ENCODE assay signal across 20 cellular contexts in genomic region chr7:100686822-100687211, GRCh38.
"Had no signal": no experiment of that assay in that cellular context is flagged by ENCODE, and none has a peak within 500 bp of the region (broad histone marks: within the 10 kb centered on the region; RNA-seq: fewer than 3 reads in every experiment).

No MANE protein-coding gene starts in this region.

- H3K27me3 Mint-ChIP-seq: activated CD4-positive, alpha-beta memory T cell treated with anti-CD3 and anti-CD28 coated beads for 36 hours; activated naive CD4-positive, alpha-beta T cell treated with anti-CD3 and anti-CD28 coated beads, Interleukin-2, amount 10 ng/mL, durations not matched to agents 7 days and 5 days; type B pancreatic cell had no signal

- DNase-seq: activated CD4-positive, alpha-beta memory T cell treated with anti-CD3 and anti-CD28 coated beads for 36 hours; activated CD4-positive, alpha-beta T cell treated with anti-CD3 and anti-CD28 coated beads for 48 hours; activated effector memory CD4-positive, alpha-beta T cell treated with anti-CD3 and anti-CD28 coated beads, Interleukin-2, amount 50 U/mL, for 16 hours; activated naive CD4-positive, alpha-beta T cell treated with anti-CD3 and anti-CD28 coated beads, Interleukin-2, amount 10 ng/mL, durations not matched to agents 7 days and 5 days; anterior cingulate cortex; dermis blood vessel endothelial cell; effector CD8-positive, alpha-beta T cell; erythroblast; foreskin fibroblast; heart right ventricle; mesendoderm; mucosa of descending colon; nephron progenitor cell; nucleus accumbens; stimulated activated CD4-positive, alpha-beta T cell treated with anti-CD3 and anti-CD28 coated beads, Interleukin-2, amount 100 ng/mL, for 24 hours; stimulated activated naive CD4-positive, alpha-beta T cell had no signal

- H3K9me3 Mint-ChIP-seq: activated CD4-positive, alpha-beta memory T cell treated with anti-CD3 and anti-CD28 coated beads for 36 hours; activated naive CD4-positive, alpha-beta T cell treated with anti-CD3 and anti-CD28 coated beads, Interleukin-2, amount 10 ng/mL, durations not matched to agents 7 days and 5 days; nephron progenitor cell; type B pancreatic cell had no signal

- H3K4me3 Mint-ChIP-seq: activated CD4-positive, alpha-beta memory T cell treated with anti-CD3 and anti-CD28 coated beads for 36 hours; activated naive CD4-positive, alpha-beta T cell treated with anti-CD3 and anti-CD28 coated beads, Interleukin-2, amount 10 ng/mL, durations not matched to agents 7 days and 5 days; nephron progenitor cell; type B pancreatic cell had no signal

- FAIRE-seq: keratinocyte had no signal

- ATAC-seq: body of pancreas, heart right ventricle, mucosa of descending colon, right lobe of liver had no signal

- H3K27ac Mint-ChIP-seq: activated CD4-positive, alpha-beta memory T cell treated with anti-CD3 and anti-CD28 coated beads for 36 hours; activated naive CD4-positive, alpha-beta T cell treated with anti-CD3 and anti-CD28 coated beads, Interleukin-2, amount 10 ng/mL, durations not matched to agents 7 days and 5 days; nephron progenitor cell; type B pancreatic cell had no signal
